In the genomic region with DNA sequence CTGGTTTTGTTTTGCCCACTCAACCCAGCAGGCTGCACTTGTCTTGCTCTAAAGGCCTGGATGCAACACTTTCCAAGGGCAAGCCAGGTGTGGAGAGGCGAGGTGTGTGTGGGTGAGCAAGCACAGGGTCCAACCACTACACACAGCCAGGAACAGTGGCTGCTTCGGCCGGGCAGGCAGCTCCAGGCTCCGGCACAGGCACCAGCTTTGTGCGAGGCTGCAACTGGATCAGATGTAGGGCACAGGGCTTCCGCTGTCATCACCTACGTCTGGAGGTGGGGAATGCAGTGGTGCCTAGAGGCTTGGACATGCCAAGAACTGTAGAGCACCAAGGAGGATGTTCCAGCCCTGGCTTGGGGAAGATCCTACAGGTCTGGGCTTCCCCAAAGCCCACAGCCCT, we compare ENCODE assay signal across 25 cellular contexts.
"Had no signal": no experiment of that assay in that cellular context is flagged by ENCODE, and none has a peak within 500 bp of the region (broad histone marks: within the 10 kb centered on the region; RNA-seq: fewer than 3 reads in every experiment).

No MANE protein-coding gene starts in this region.

- DNase-seq: activated CD4-positive, alpha-beta memory T cell treated with anti-CD3 and anti-CD28 coated beads, Interleukin-2, amount 10 ng/mL, durations not matched to agents 7 days and 5 days; activated CD4-positive, alpha-beta T cell treated with anti-CD3 and anti-CD28 coated beads for 36 hours; activated CD4-positive, alpha-beta T cell treated with anti-CD3 and anti-CD28 coated beads, Interleukin-2, amount 50 U/mL, for 1 hour; activated CD4-positive, CD25-positive, alpha-beta regulatory T cell; activated CD8-positive, alpha-beta memory T cell treated with anti-CD3 and anti-CD28 coated beads, Interleukin-2, amount 50 U/mL, for 4 hours; activated naive CD4-positive, alpha-beta T cell; activated T-cell treated with anti-CD3 and anti-CD28 coated beads, Interleukin-2, amount 50 U/mL, for 72 hours; MG63; MV-4-11; NCI-H1092 treated with DMSO at 0.1 percent for 48 hours; NCI-H1417 treated with DMSO at 0.1 percent for 48 hours; NCI-H1694; NCI-H2029; NCI-H345; NCI-H510A treated with DMSO at 0.1 percent for 48 hours; NCI-H69; PC-3; SIG-M5; T-cell; T-helper 2 cell; T1000 had no signal

- H3K36me3 ChIP-seq: MG63 had no signal

- H3K27ac ChIP-seq: KMS-11, VCaP had no signal

- H3K9me3 ChIP-seq: MG63 had no signal

- H3K4me3 ChIP-seq: MG63 had no signal

- H3K27me3 ChIP-seq: MG63 had no signal

- H3K9ac ChIP-seq: KMS-11 had no signal

- FAIRE-seq: astrocyte, TTC549 had no signal

- H3K4me2 ChIP-seq: KMS-11 had no signal

- ATAC-seq: activated CD4-positive, alpha-beta T cell treated with anti-CD3 and anti-CD28 coated beads for 36 hours; activated T-cell treated with anti-CD3 and anti-CD28 coated beads, Interleukin-2, amount 50 U/mL, for 72 hours; PC-3; T-cell had no signal
